In the genomic region with DNA sequence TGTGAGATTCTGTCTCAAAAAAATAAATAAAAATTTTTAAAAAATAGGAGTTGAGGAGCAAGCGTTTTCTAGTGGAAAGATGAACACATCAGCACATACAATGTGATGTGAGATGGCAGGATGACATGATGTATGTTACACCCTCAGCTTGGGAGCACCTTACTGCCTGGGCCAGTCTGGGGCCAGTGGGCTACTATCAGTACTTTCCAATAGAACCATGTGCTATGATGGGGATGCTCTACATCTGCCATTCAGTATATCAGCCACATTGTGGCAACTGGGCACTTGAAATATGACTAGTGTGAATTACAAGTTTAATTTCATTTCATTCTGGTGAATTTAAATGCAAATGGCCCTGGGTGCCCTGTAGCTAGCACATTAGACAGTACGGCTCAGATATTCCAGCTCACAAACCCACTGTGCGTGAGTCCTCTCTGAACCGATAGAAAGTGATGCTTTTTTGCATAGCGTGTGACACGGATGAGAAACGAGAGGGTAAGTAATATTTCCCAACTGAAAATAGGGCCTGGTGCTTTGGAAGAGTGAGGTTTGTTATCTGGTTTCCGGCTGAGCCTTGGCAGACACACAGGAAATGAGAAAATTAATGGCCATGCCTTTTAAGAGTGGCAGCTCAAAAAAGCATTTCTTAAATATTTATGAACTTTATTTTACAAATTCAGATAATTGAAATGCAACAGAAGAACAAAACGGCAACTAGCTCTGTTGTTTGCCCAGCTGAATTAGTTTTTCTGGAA, we compare ENCODE assay signal across 8 cellular contexts.
DNase-seq lines count a peak whose midpoint lies in the region; ATAC-seq lines count a peak whose summit lies in the region.

No MANE protein-coding gene starts in this region.

- peaks cover 57% of the 10 kb centered on the region for H3K4me1 Mint-ChIP-seq in activated naive CD4-positive, alpha-beta T cell treated with anti-CD3 and anti-CD28 coated beads for 36 hours (ENCODE audit: low read depth)
- peaks cover 25% of the 10 kb centered on the region for H3K4me1 Mint-ChIP-seq in activated CD4-positive, alpha-beta memory T cell treated with anti-CD3 and anti-CD28 coated beads for 36 hours (ENCODE audit: low read depth)

- peak; percentile 81 for ATAC-seq in HG03442 (IDR thresholded peaks at IDR 0.05; ENCODE audit: unreplicated experiment)

- no peak overlapping the region for H3K4me3 Mint-ChIP-seq in activated naive CD4-positive, alpha-beta T cell treated with anti-CD3 and anti-CD28 coated beads for 36 hours
- H3K4me3 Mint-ChIP-seq in activated CD4-positive, alpha-beta memory T cell treated with anti-CD3 and anti-CD28 coated beads for 36 hours, result no peak overlapping the region

- H3K9me3 ChIP-seq in muscle layer of duodenum (ENCODE audit: control insufficient read depth in 1 of 2, low read length in 2 of 2), result no peaks in the 10 kb centered on the region

- CTCF ChIA-PET in activated naive CD4-positive, alpha-beta T cell treated with anti-CD3 and anti-CD28 coated beads for 36 hours (lab: Charles Lee), result interaction anchor here (0.6 to 1.7 kb wide), 9 partner anchors 11 to 609 kb away, joined by 3 to 6 read pairs (median 3); no protein-coding TSS in a partner anchor
- CTCF ChIA-PET in activated CD4-positive, alpha-beta memory T cell treated with anti-CD3 and anti-CD28 coated beads for 36 hours (lab: Charles Lee), result interaction anchor here (0.8 to 1.4 kb wide), 4 partner anchors 39 to 609 kb away, joined by 3 to 5 read pairs (median 3); no protein-coding TSS in a partner anchor

- peaks cover 8 to 18% of the 10 kb centered on the region in 2 donors for H3K4me1 ChIP-seq in muscle layer of duodenum (ENCODE audit: control insufficient read depth in 1 of 2, insufficient read depth in 2 of 2, low read length in 2 of 2)

- intact Hi-C loops in activated naive CD4-positive, alpha-beta T cell treated with anti-CD3 and anti-CD28 coated beads for 36 hours (cut with micrococcal nuclease), result loop anchor here (1.0 to 5.0 kb wide), 3 partner anchors 30 to 606 kb away; no protein-coding TSS in a partner anchor
- intact Hi-C loops in activated CD4-positive, alpha-beta memory T cell treated with anti-CD3 and anti-CD28 coated beads for 36 hours (cut with micrococcal nuclease), result loop anchor here (1.0 to 2.0 kb wide), 2 partner anchors 30 to 34 kb away; no protein-coding TSS in a partner anchor

- peak overlapping the region; percentile 43 for H3K27ac ChIP-seq in muscle layer of duodenum (ENCODE audit: low read length)

- H3K4me3 ChIP-seq in muscle layer of duodenum (ENCODE audit: low read depth in 1 of 2, low read length in 2 of 2), result no peak overlapping the region

- no peaks in the 10 kb centered on the region for H3K27me3 Mint-ChIP-seq in activated naive CD4-positive, alpha-beta T cell treated with anti-CD3 and anti-CD28 coated beads for 36 hours (ENCODE audit: low read depth)
- H3K27me3 Mint-ChIP-seq in activated CD4-positive, alpha-beta memory T cell treated with anti-CD3 and anti-CD28 coated beads for 36 hours, result no peaks in the 10 kb centered on the region

- H3K36me3 ChIP-seq in muscle layer of duodenum (ENCODE audit: control insufficient read depth in 1 of 2, insufficient read depth in 2 of 2, low read length in 2 of 2), result peaks cover 7 to 40% of the 10 kb centered on the region in 2 donors

- POLR2A ChIA-PET in activated CD4-positive, alpha-beta memory T cell treated with anti-CD3 and anti-CD28 coated beads for 36 hours (lab: Charles Lee), result interaction anchor here (1.0 to 1.3 kb wide), 3 partner anchors 35 to 166 kb away, joined by 3 to 4 read pairs (median 4); no protein-coding TSS in a partner anchor

- H3K9me3 Mint-ChIP-seq in activated naive CD4-positive, alpha-beta T cell treated with anti-CD3 and anti-CD28 coated beads for 36 hours, result no peaks in the 10 kb centered on the region
- no peaks in the 10 kb centered on the region for H3K9me3 Mint-ChIP-seq in activated CD4-positive, alpha-beta memory T cell treated with anti-CD3 and anti-CD28 coated beads for 36 hours

- peak overlapping the region; percentile 75 for H3K27ac Mint-ChIP-seq in activated naive CD4-positive, alpha-beta T cell treated with anti-CD3 and anti-CD28 coated beads for 36 hours
- H3K27ac Mint-ChIP-seq in activated CD4-positive, alpha-beta memory T cell treated with anti-CD3 and anti-CD28 coated beads for 36 hours, result peak overlapping the region; percentile 84

- no peaks in the 10 kb centered on the region for H3K27me3 ChIP-seq in muscle layer of duodenum (ENCODE audit: low read depth, low read length)

- peak; percentile 59 for DNase-seq in activated naive CD4-positive, alpha-beta T cell treated with anti-CD3 and anti-CD28 coated beads for 36 hours
- DNase-seq in activated naive CD4-positive, alpha-beta T cell (lab: John Stamatoyannopoulos, UW), result no peak
- DNase-seq in activated CD4-positive, alpha-beta memory T cell treated with anti-CD3 and anti-CD28 coated beads for 36 hours, result peak; percentile 51
- DNase-seq in dedifferentiated amniotic fluid mesenchymal stem cell (ENCODE audit: extremely low spot score), result no peak
- no peak for DNase-seq in epidermal melanocyte (ENCODE audit: insufficient read length, low spot score)
- DNase-seq in NCI-H1694 (lab: John Stamatoyannopoulos, UW), result no peak

- H3K36me3 Mint-ChIP-seq in activated naive CD4-positive, alpha-beta T cell treated with anti-CD3 and anti-CD28 coated beads for 36 hours (ENCODE audit: low read depth), result peaks cover 20% of the 10 kb centered on the region
- peaks cover 12% of the 10 kb centered on the region for H3K36me3 Mint-ChIP-seq in activated CD4-positive, alpha-beta memory T cell treated with anti-CD3 and anti-CD28 coated beads for 36 hours

Comparison
In these comparisons a context has a peak if more than half of its experiments do, and no peak if none do; other contexts are left out.
1. DNase-seq: peak in activated naive CD4-positive, alpha-beta T cell treated with anti-CD3 and anti-CD28 coated beads for 36 hours (single experiment) and activated CD4-positive, alpha-beta memory T cell treated with anti-CD3 and anti-CD28 coated beads for 36 hours (single experiment); none in activated naive CD4-positive, alpha-beta T cell (0 of 4), dedifferentiated amniotic fluid mesenchymal stem cell (single experiment), epidermal melanocyte (single experiment) and NCI-H1694 (single experiment).